In the genomic region with DNA sequence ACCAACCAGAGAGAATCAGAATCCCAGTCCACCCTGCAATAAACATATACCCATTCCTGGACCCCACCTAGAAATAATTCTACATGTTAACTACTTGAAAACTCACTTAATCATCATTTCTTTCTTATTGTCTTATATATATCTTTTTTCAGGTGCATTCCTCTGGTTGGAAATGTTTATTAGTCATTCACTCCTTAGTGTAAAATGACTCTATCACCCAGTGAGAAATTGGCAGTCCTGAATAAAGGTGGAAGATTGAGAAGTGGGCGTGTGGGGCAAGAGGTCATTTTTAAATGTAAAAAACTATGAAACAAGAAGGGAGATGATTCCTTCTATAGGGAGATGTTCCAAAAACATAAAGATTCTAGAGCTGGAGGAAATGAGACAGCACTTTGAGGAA, we compare ENCODE assay signal across 22 cellular contexts.
DNase-seq lines count a peak whose midpoint lies in the region; ATAC-seq, FAIRE-seq and TF ChIP-seq lines count a peak whose summit lies in the region.
"Had no signal": no experiment of that assay in that cellular context is flagged by ENCODE, and none has a peak within 500 bp of the region (broad histone marks: within the 10 kb centered on the region; RNA-seq: fewer than 3 reads in every experiment).

No MANE protein-coding gene starts in this region.

- CTCF ChIA-PET in IMR-90 (lab: Yijun Ruan, JAX) = interaction anchor here (0.6 to 1.0 kb wide), 2 partner anchors 102 to 1481 kb away, joined by 3 to 4 read pairs; a partner anchor contains a TSS

- BruUV-seq in IMR-90 (replicated peaks; lab: Mats Ljungman, UMichigan) = no TSS peak

- H2BK20ac ChIP-seq in IMR-90 (ENCODE audit: low read depth, low read length) = peak overlapping the region; percentile 81; the same call in 1 of the 2 replicates

- H2BK120ac ChIP-seq in IMR-90 (ENCODE audit: low read depth, low read length) (peak overlapping the region; percentile 81), mesendoderm (ENCODE audit: low read depth, low read length) (no peak overlapping the region)

- no peak overlapping the region; the same call in 1 of the 2 replicates for H3K23ac ChIP-seq in IMR-90 (ENCODE audit: low read depth, low read length)
- no peak overlapping the region for H3K23ac ChIP-seq in mesendoderm (ENCODE audit: low read length)

- H3K4me3 ChIP-seq in ACC112 (ENCODE audit: low read depth, low read length) = no peak overlapping the region
- no peak overlapping the region for H3K4me3 ChIP-seq in IMR-90 (ENCODE audit: insufficient read depth, low read depth, low read length)
- H3K4me3 ChIP-seq in bronchial epithelial cell (ENCODE audit: low read depth, low read length) = no peak overlapping the region
- no peak overlapping the region for H3K4me3 ChIP-seq in mesendoderm (ENCODE audit: low read length)
- H3K4me3 ChIP-seq: BLaER1, GM23338 had no signal

- POLR2A ChIA-PET in IMR-90 (lab: Charles Lee; ENCODE audit: unreplicated experiment) = no interaction called here

- no peak overlapping the region; the same call in 1 of the 2 replicates for H4K5ac ChIP-seq in IMR-90 (ENCODE audit: low read depth, low read length)
- H4K5ac ChIP-seq in mesendoderm (ENCODE audit: low read length) = no peak overlapping the region

- H3K4ac ChIP-seq in IMR-90 (ENCODE audit: low read depth, low read length) (peak overlapping the region; percentile 61; the same call in 1 of the 2 replicates), mesendoderm (ENCODE audit: low read depth, low read length) (no peak overlapping the region)

- TF ChIP-seq POLR2A in IMR-90 (IDR thresholded peaks at IDR 0.05; ENCODE audit: low read depth, low read length) = no peak

- H3K9me3 ChIP-seq in IMR-90 (ENCODE audit: control insufficient read depth, insufficient read depth, low read length) = no peaks in the 10 kb centered on the region
- H3K9me3 ChIP-seq: BLaER1, Caco-2 had no signal

- H3K27me3 ChIP-seq in ACC112 (ENCODE audit: insufficient read depth, low read length) = no peaks in the 10 kb centered on the region
- H3K27me3 ChIP-seq in IMR-90 (ENCODE audit: control insufficient read depth, insufficient read depth, low read length) = no peaks in the 10 kb centered on the region
- H3K27me3 ChIP-seq in bronchial epithelial cell (ENCODE audit: control insufficient read depth, insufficient read depth, low read length) = no peaks in the 10 kb centered on the region
- no peaks in the 10 kb centered on the region for H3K27me3 ChIP-seq in mesendoderm (ENCODE audit: insufficient read depth, low read length, poor library complexity)
- H3K27me3 ChIP-seq: BLaER1 had no signal

- 0 out of 4 replicates have a peak, but pooled peaks cover 0 to 3% of the 10 kb centered on the region in 2 experiments for H3K79me1 ChIP-seq in IMR-90 (ENCODE audit: low read depth in 1 of 2, low read length in 2 of 2)
- no peaks in the 10 kb centered on the region for H3K79me1 ChIP-seq in mesendoderm (ENCODE audit: low read length)

- H2BK15ac ChIP-seq in IMR-90 (ENCODE audit: low read depth, low read length) = peak overlapping the region; percentile 65; the same call in 1 of the 3 replicates
- H2BK15ac ChIP-seq in mesendoderm (replicated peaks; ENCODE audit: low read depth) = no peak overlapping the region

- no peak overlapping the region for H4K8ac ChIP-seq in IMR-90 (ENCODE audit: low read depth in 2 of 2, low read length in 2 of 2)
- no peak overlapping the region for H4K8ac ChIP-seq in mesendoderm (ENCODE audit: low read depth, low read length)

- no peak for ATAC-seq in IMR-90 (ENCODE audit: low read depth)
- ATAC-seq: GM23338 had no signal

- H3K18ac ChIP-seq in IMR-90 (ENCODE audit: low read depth, low read length) (peak overlapping the region; percentile 12; the same call in 1 of the 2 replicates), mesendoderm (ENCODE audit: low read length) (peak overlapping the region; percentile 23)

- intact Hi-C loops in IMR-90 (cut with micrococcal nuclease) = no loop called here

- H3K27ac ChIP-seq in ACC112 (ENCODE audit: low read depth, low read length) = peak overlapping the region; percentile 81; the same call in 1 of the 2 replicates
- no peak overlapping the region for H3K27ac ChIP-seq in IMR-90 (ENCODE audit: insufficient read depth, low read length)
- H3K27ac ChIP-seq in mesendoderm (ENCODE audit: low read depth, low read length) = no peak overlapping the region
- H3K27ac ChIP-seq: BLaER1, KMS-11 had no signal

- no peak for TF ChIP-seq CTCF in IMR-90 (conservative IDR thresholded peaks at IDR 0.05; ENCODE audit: low read depth, low read length)
- TF ChIP-seq CTCF in bronchial epithelial cell (IDR thresholded peaks at IDR 0.05; ENCODE audit: insufficient read depth, low read length, severe bottlenecking) = no peak

- no peak overlapping the region for H3K9ac ChIP-seq in IMR-90 (ENCODE audit: low read depth, low read length)
- H3K9ac ChIP-seq in mesendoderm (ENCODE audit: low read length) = no peak overlapping the region
- H3K9ac ChIP-seq: BLaER1, KMS-11 had no signal

- no peak overlapping the region for H3K56ac ChIP-seq in IMR-90 (ENCODE audit: extremely low read depth, insufficient read depth, low read length)
- H3K56ac ChIP-seq in mesendoderm (ENCODE audit: low read length) = no peak overlapping the region

- H4K91ac ChIP-seq in IMR-90 (ENCODE audit: insufficient read depth, low read depth, low read length) = no peak overlapping the region; the same call in 1 of the 2 replicates

- H2AK9ac ChIP-seq in IMR-90 (replicated peaks; ENCODE audit: low read depth, low read length, poor library complexity) = no peak overlapping the region

- no peak for DNase-seq in IMR-90
- DNase-seq in bronchial epithelial cell (ENCODE audit: low read depth) = peak; percentile 63
- no peak for DNase-seq in mesendoderm
- no peak for DNase-seq in NAMALWA (ENCODE audit: low spot score)
- DNase-seq in OCI-M2 (lab: John Stamatoyannopoulos, UW; ENCODE audit: unreplicated experiment) = no peak
- DNase-seq in GM03348 (ENCODE audit: low spot score) = no peak
- DNase-seq: ACHN; Caco-2; CD4-positive, alpha-beta T cell; MV-4-11; NCI-H1417; NCI-H1694 treated with DMSO at 0.1 percent for 48 hours; NCI-H2081 treated with DMSO at 0.1 percent for 48 hours; NCI-H2171 treated with DMSO at 0.1 percent for 48 hours; NCI-H446; NCI-H526 had no signal

- H3K4me2 ChIP-seq in IMR-90 (ENCODE audit: low read depth, low read length) = no peak overlapping the region
- no peak overlapping the region for H3K4me2 ChIP-seq in mesendoderm (ENCODE audit: low read length)
- H3K4me2 ChIP-seq: BLaER1, GM23338, KMS-11 had no signal

- no peak overlapping the region for H2AFZ ChIP-seq in ACC112 (ENCODE audit: low read length, unreplicated experiment)
- H2AFZ ChIP-seq in IMR-90 (replicated peaks; ENCODE audit: low read length, poor library complexity) = no peak overlapping the region
- H2AFZ ChIP-seq: GM23338 had no signal

- H2AK5ac ChIP-seq in IMR-90 (ENCODE audit: low read depth, low read length) = no peak overlapping the region
- H2AK5ac ChIP-seq in mesendoderm (ENCODE audit: low read length) = no peak overlapping the region

- FAIRE-seq in bronchial epithelial cell (lab: Jason Lieb, UNC) = no peak
- FAIRE-seq: GM12892, HTR-8/SVneo had no signal

- H3K36me3 ChIP-seq in ACC112 (ENCODE audit: insufficient read depth, low read length) (no peaks in the 10 kb centered on the region), IMR-90 (ENCODE audit: control insufficient read depth, insufficient read depth, low read length) (no peaks in the 10 kb centered on the region), bronchial epithelial cell (ENCODE audit: control insufficient read depth, insufficient read depth, low read length) (no peaks in the 10 kb centered on the region), mesendoderm (ENCODE audit: control insufficient read depth, insufficient read depth, low read length) (no peaks in the 10 kb centered on the region)
- H3K36me3 ChIP-seq: BLaER1 had no signal

- H2BK5ac ChIP-seq in IMR-90 (ENCODE audit: low read depth, low read length, poor library complexity, severe bottlenecking) (peak overlapping the region; percentile 65), mesendoderm (ENCODE audit: low read length) (no peak overlapping the region)

- in situ Hi-C loops in IMR-90 (cut with MboI; ENCODE audit: low sequenced_read_pairs) = loop anchor here (5.0 kb wide), 1 partner anchor 91 kb away; no protein-coding TSS in a partner anchor

- WGBS in IMR-90 (ENCODE audit: extremely low coverage in 2 of 2, insufficient read length in 1 of 2), 2 experiments = no CpG with 5 or more reads among the region's 1 CpG
- no CpG with 5 or more reads among the region's 1 CpG for WGBS in mesendoderm (ENCODE audit: extremely low coverage, insufficient coverage, low lambda C conversion rate)

- no peak for TF ChIP-seq RAD21 in IMR-90 (IDR thresholded peaks at IDR 0.05; ENCODE audit: low read length)

- H3K9me1 ChIP-seq in IMR-90 (ENCODE audit: insufficient read depth, low read length) = peaks cover 22% of the 10 kb centered on the region

- H4K20me1 ChIP-seq in IMR-90 (ENCODE audit: insufficient read depth, low read length) = no peaks in the 10 kb centered on the region
- H4K20me1 ChIP-seq: BLaER1 had no signal

- H3K14ac ChIP-seq in IMR-90 (replicated peaks; ENCODE audit: low read depth, low read length) = peak overlapping the region; percentile 79; the same call in 1 of the 2 replicates

- H3K4me1 ChIP-seq in ACC112 (ENCODE audit: control insufficient read depth, insufficient read depth, low read length, unreplicated experiment) (peaks cover 62% of the 10 kb centered on the region), IMR-90 (ENCODE audit: control insufficient read depth, insufficient read depth, low read length) (peaks cover 27% of the 10 kb centered on the region), mesendoderm (ENCODE audit: control insufficient read depth, low read depth, low read length) (peaks cover 8% of the 10 kb centered on the region)

- H3K79me2 ChIP-seq in ACC112 (ENCODE audit: control insufficient read depth, insufficient read depth, low read length, unreplicated experiment) = no peaks in the 10 kb centered on the region
- no peaks in the 10 kb centered on the region for H3K79me2 ChIP-seq in mesendoderm (ENCODE audit: control insufficient read depth, insufficient read depth, low read length)

- dilution Hi-C loops in IMR-90 (cut with HindIII; ENCODE audit: low sequenced_read_pairs, unreplicated experiment) = no loop called here

TF ChIP-seq in IMR-90, 13 proteins besides CTCF, POLR2A, EP300 and RAD21:
- TF ChIP-seq CEBPB (IDR thresholded peaks at IDR 0.05; ENCODE audit: low read depth, low read length) = no peak
- TF ChIP-seq RCOR1 (IDR thresholded peaks at IDR 0.05; ENCODE audit: insufficient replicate concordance, low read length) = no peak
- no peak for TF ChIP-seq SMC3 (IDR thresholded peaks at IDR 0.05; ENCODE audit: low read depth, low read length)
- TF ChIP-seq MXI1 (IDR thresholded peaks at IDR 0.05; ENCODE audit: borderline replicate concordance, low read depth, low read length) = no peak
